Comparison of ENCODE assay signal across 1 cellular context in genomic region chr2:52054824-52055223, GRCh38.
TF ChIP-seq lines count a peak whose summit lies in the region.

No MANE protein-coding gene starts in this region.

TF ChIP-seq in H1, 55 proteins besides CTCF, POLR2A, EP300 and RAD21:
- TF ChIP-seq CHD7 (IDR thresholded peaks at IDR 0.05; ENCODE audit: insufficient replicate concordance, low read length) (peak; percentile 39), SIN3A (conservative IDR thresholded peaks at IDR 0.05 in 1 of 2, IDR thresholded peaks at IDR 0.05 in 1 of 2; ENCODE audit: low read depth in 1 of 2, low read length in 2 of 2) (no peak)
